ENCODE assay signal across 17 cellular contexts in the genomic region with DNA sequence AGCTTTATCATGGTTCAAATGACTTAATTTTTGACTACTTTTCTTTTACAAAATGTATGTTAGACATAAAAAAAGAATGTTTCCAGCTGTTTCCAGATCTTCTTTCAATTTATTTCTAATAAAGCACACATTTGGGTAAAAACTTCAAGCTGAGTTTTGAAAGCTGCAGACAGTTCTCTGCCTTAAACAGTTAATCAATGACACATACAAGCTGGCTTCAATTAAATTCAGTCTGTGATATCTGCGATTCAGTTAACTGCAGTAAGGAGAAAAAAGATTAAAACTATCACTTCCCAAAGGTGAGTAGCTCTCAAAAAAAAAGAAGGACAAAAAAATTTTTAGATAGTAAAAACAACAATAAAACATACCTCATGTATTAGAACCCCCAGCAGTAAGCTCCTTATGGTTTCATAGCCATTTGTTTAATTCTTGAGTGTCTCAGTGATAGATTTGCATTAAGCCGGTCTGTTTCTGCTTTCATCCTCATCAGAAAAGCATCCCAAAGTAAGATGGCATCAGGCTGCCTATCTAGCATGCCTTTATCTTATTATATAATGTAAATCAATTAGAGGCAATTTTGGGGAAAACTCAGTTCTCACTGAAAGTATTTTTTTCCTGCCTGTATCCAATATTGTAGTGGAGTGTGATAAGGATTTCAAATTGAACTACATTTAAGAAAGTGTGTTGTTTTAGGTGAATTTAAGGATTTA.
"Had no signal": no experiment of that assay in that cellular context is flagged by ENCODE, and none has a peak within 500 bp of the region (broad histone marks: within the 10 kb centered on the region; RNA-seq: fewer than 3 reads in every experiment).

No MANE protein-coding gene starts in this region.

- DNase-seq: activated CD4-positive, alpha-beta T cell treated with anti-CD3 and anti-CD28 coated beads, Interleukin-2, amount 10 ng/mL, durations not matched to agents 7 days and 5 days; activated CD4-positive, CD25-positive, alpha-beta regulatory T cell; activated CD8-positive, alpha-beta memory T cell treated with anti-CD3 and anti-CD28 coated beads, Interleukin-2, amount 50 U/mL, for 48 hours; activated naive CD8-positive, alpha-beta T cell treated with anti-CD3 and anti-CD28 coated beads, Interleukin-2, amount 10 ng/mL, durations not matched to agents 7 days and 5 days; brain microvascular endothelial cell; cortex of kidney; effector CD8-positive, alpha-beta T cell; heart right ventricle; left colon; naive thymus-derived CD4-positive, alpha-beta T cell; posterior cingulate gyrus; retina had no signal

- ATAC-seq: left colon had no signal

- H3K27me3 ChIP-seq: brain microvascular endothelial cell, heart right ventricle, tibial nerve, vagina had no signal

- H3K4me1 ChIP-seq: vagina had no signal

- H3K9me3 ChIP-seq: heart right ventricle, tibial nerve, vagina had no signal

- H3K4me3 ChIP-seq: heart right ventricle, tibial nerve, vagina had no signal

- FAIRE-seq: frontal cortex, TTC549 had no signal

- H3K36me3 ChIP-seq: brain microvascular endothelial cell, heart right ventricle, tibial nerve, vagina had no signal

- H3K27ac ChIP-seq: brain microvascular endothelial cell, epithelial cell of prostate, vagina had no signal
